Comparison of ENCODE assay signal across 24 cellular contexts in genomic region chr6:144110210-144110609, GRCh38.
"Had no signal": no experiment of that assay in that cellular context is flagged by ENCODE, and none has a peak within 500 bp of the region (broad histone marks: within the 10 kb centered on the region; RNA-seq: fewer than 3 reads in every experiment).

No MANE protein-coding gene starts in this region.

- H3K36me3 Mint-ChIP-seq: activated naive CD8-positive, alpha-beta T cell treated with anti-CD3 and anti-CD28 coated beads, Interleukin-2, amount 10 ng/mL, durations not matched to agents 7 days and 5 days; WTC11 had no signal

- DNase-seq: activated CD4-positive, alpha-beta T cell treated with anti-CD3 and anti-CD28 coated beads for 48 hours; activated CD4-positive, alpha-beta T cell treated with anti-CD3 and anti-CD28 coated beads, Interleukin-2, amount 50 U/mL, for 4 hours; activated CD4-positive, CD25-positive, alpha-beta regulatory T cell treated with anti-CD3 and anti-CD28 coated beads, Interleukin-2, amount 50 U/mL, for 72 hours; activated CD8-positive, alpha-beta memory T cell treated with anti-CD3 and anti-CD28 coated beads, Interleukin-2, amount 50 U/mL, for 48 hours; activated CD8-positive, alpha-beta T cell treated with anti-CD3 and anti-CD28 coated beads, Interleukin-2, amount 10 ng/mL, durations not matched to agents 7 days and 5 days; activated naive CD4-positive, alpha-beta T cell treated with anti-CD3 and anti-CD28 coated beads, Interleukin-2, amount 50 U/mL, for 16 hours; activated naive CD8-positive, alpha-beta T cell treated with anti-CD3 and anti-CD28 coated beads, Interleukin-2, amount 10 ng/mL, durations not matched to agents 7 days and 5 days; activated T-cell treated with anti-CD3 and anti-CD28 coated beads, Interleukin-2, amount 50 U/mL, for 1 hour; aorta; caudate nucleus; MG63; NCI-H1105; NCI-H1436; NCI-H187; NCI-H2081 treated with DMSO at 0.1 percent for 48 hours; NCI-H446; NCI-H524; Peyer's patch; Right ventricle myocardium superior had no signal

- H3K36me3 ChIP-seq: breast epithelium, MG63, Peyer's patch, SJSA1 had no signal

- H3K9me3 ChIP-seq: breast epithelium, MG63, Peyer's patch, SJSA1 had no signal

- H3K4me1 Mint-ChIP-seq: WTC11 had no signal

- H3K27me3 ChIP-seq: breast epithelium, MG63, Peyer's patch, SJSA1 had no signal

- ATAC-seq: activated CD8-positive, alpha-beta T cell treated with anti-CD3 and anti-CD28 coated beads, Interleukin-2, amount 10 ng/mL, durations not matched to agents 7 days and 5 days; WTC11 had no signal

- H3K4me3 ChIP-seq: breast epithelium, MG63, Peyer's patch, SJSA1 had no signal

- H3K4me1 ChIP-seq: breast epithelium, Peyer's patch had no signal

- H3K9me3 Mint-ChIP-seq: activated naive CD8-positive, alpha-beta T cell treated with anti-CD3 and anti-CD28 coated beads, Interleukin-2, amount 10 ng/mL, durations not matched to agents 7 days and 5 days; T-helper 1 cell treated with Interleukin-12 subunit alpha and Interleukin-12 subunit beta and Interleukin-4 antibody, amounts not matched to agents 30 μg/mL and 1 μg/mL, for 36 hours had no signal

- H3K27ac Mint-ChIP-seq: activated CD8-positive, alpha-beta T cell treated with anti-CD3 and anti-CD28 coated beads, Interleukin-2, amount 10 ng/mL, durations not matched to agents 7 days and 5 days; activated naive CD8-positive, alpha-beta T cell treated with anti-CD3 and anti-CD28 coated beads, Interleukin-2, amount 10 ng/mL, durations not matched to agents 7 days and 5 days; T-helper 1 cell treated with Interleukin-12 subunit alpha and Interleukin-12 subunit beta and Interleukin-4 antibody, amounts not matched to agents 30 μg/mL and 1 μg/mL, for 36 hours; WTC11 had no signal

- H3K27ac ChIP-seq: breast epithelium, Peyer's patch, RWPE1, SJSA1 had no signal

- H3K4me3 Mint-ChIP-seq: activated CD8-positive, alpha-beta T cell treated with anti-CD3 and anti-CD28 coated beads, Interleukin-2, amount 10 ng/mL, durations not matched to agents 7 days and 5 days; activated naive CD8-positive, alpha-beta T cell treated with anti-CD3 and anti-CD28 coated beads, Interleukin-2, amount 10 ng/mL, durations not matched to agents 7 days and 5 days; T-helper 1 cell treated with Interleukin-12 subunit alpha and Interleukin-12 subunit beta and Interleukin-4 antibody, amounts not matched to agents 30 μg/mL and 1 μg/mL, for 36 hours; WTC11 had no signal
